Comparison of ENCODE assay signal across 2 cellular contexts in the genomic region with DNA sequence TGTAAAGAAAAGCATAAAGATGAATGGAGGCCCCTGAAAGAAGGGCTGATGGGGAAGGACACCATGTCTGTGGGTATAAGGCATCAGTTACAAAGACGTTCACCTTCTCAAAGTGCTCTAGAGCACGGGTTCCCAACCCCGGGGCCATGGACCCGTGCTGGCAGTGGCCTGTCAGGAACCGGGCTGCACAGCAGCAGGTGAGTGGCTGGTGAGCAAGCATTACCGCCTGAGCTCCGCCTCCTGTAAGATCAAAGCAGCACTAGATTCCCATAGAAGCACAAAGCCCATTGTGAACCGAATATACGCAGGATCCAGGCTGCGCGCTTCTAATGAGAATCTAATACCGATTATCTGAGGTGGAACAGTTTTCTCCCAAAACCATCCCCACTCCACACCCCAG.
TF ChIP-seq lines count a peak whose summit lies in the region.

No MANE protein-coding gene starts in this region.

TF ChIP-seq in GM23338, 12 proteins besides CTCF, POLR2A, EP300 and RAD21 (continued from another document):
- TF ChIP-seq STAT1 (IDR thresholded peaks at IDR 0.05; ENCODE audit: unreplicated experiment) (no peak), CREB1 (CRISPR knock-in tag; IDR thresholded peaks at IDR 0.05; ENCODE audit: low read depth) (no peak), ZNF331 (CRISPR knock-in tag; IDR thresholded peaks at IDR 0.05; ENCODE audit: low read depth) (no peak), NANOG (IDR thresholded peaks at IDR 0.05; ENCODE audit: borderline replicate concordance) (no peak), ZNF114 (CRISPR knock-in tag; IDR thresholded peaks at IDR 0.05) (no peak)
- TF ChIP-seq, protein P1, sequence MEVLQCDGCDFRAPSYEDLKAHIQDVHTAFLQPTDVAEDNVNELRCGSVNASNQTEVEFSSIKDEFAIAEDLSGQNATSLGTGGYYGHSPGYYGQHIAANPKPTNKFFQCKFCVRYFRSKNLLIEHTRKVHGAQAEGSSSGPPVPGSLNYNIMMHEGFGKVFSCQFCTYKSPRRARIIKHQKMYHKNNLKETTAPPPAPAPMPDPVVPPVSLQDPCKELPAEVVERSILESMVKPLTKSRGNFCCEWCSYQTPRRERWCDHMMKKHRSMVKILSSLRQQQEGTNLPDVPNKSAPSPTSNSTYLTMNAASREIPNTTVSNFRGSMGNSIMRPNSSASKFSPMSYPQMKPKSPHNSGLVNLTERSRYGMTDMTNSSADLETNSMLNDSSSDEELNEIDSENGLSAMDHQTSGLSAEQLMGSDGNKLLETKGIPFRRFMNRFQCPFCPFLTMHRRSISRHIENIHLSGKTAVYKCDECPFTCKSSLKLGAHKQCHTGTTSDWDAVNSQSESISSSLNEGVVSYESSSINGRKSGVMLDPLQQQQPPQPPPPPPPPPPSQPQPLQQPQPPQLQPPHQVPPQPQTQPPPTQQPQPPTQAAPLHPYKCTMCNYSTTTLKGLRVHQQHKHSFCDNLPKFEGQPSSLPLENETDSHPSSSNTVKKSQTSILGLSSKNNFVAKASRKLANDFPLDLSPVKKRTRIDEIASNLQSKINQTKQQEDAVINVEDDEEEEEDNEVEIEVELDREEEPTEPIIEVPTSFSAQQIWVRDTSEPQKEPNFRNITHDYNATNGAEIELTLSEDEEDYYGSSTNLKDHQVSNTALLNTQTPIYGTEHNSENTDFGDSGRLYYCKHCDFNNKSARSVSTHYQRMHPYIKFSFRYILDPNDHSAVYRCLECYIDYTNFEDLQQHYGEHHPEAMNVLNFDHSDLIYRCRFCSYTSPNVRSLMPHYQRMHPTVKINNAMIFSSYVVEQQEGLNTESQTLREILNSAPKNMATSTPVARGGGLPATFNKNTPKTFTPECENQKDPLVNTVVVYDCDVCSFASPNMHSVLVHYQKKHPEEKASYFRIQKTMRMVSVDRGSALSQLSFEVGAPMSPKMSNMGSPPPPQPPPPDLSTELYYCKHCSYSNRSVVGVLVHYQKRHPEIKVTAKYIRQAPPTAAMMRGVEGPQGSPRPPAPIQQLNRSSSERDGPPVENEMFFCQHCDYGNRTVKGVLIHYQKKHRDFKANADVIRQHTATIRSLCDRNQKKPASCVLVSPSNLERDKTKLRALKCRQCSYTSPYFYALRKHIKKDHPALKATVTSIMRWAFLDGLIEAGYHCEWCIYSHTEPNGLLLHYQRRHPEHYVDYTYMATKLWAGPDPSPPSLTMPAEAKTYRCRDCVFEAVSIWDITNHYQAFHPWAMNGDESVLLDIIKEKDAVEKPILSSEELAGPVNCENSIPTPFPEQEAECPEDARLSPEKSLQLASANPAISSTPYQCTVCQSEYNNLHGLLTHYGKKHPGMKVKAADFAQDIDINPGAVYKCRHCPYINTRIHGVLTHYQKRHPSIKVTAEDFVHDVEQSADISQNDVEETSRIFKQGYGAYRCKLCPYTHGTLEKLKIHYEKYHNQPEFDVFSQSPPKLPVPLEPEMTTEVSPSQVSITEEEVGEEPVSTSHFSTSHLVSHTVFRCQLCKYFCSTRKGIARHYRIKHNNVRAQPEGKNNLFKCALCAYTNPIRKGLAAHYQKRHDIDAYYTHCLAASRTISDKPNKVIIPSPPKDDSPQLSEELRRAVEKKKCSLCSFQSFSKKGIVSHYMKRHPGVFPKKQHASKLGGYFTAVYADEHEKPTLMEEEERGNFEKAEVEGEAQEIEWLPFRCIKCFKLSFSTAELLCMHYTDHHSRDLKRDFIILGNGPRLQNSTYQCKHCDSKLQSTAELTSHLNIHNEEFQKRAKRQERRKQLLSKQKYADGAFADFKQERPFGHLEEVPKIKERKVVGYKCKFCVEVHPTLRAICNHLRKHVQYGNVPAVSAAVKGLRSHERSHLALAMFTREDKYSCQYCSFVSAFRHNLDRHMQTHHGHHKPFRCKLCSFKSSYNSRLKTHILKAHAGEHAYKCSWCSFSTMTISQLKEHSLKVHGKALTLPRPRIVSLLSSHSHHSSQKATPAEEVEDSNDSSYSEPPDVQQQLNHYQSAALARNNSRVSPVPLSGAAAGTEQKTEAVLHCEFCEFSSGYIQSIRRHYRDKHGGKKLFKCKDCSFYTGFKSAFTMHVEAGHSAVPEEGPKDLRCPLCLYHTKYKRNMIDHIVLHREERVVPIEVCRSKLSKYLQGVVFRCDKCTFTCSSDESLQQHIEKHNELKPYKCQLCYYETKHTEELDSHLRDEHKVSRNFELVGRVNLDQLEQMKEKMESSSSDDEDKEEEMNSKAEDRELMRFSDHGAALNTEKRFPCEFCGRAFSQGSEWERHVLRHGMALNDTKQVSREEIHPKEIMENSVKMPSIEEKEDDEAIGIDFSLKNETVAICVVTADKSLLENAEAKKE (CRISPR knock-in tag; IDR thresholded peaks at IDR 0.05), result no peak
- TF ChIP-seq, protein P2, sequence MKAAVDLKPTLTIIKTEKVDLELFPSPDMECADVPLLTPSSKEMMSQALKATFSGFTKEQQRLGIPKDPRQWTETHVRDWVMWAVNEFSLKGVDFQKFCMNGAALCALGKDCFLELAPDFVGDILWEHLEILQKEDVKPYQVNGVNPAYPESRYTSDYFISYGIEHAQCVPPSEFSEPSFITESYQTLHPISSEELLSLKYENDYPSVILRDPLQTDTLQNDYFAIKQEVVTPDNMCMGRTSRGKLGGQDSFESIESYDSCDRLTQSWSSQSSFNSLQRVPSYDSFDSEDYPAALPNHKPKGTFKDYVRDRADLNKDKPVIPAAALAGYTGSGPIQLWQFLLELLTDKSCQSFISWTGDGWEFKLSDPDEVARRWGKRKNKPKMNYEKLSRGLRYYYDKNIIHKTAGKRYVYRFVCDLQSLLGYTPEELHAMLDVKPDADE (IDR thresholded peaks at IDR 0.05), result no peak

TF ChIP-seq in WTC11, 78 proteins besides CTCF, POLR2A, EP300 and RAD21:
- TF ChIP-seq, protein P3, sequence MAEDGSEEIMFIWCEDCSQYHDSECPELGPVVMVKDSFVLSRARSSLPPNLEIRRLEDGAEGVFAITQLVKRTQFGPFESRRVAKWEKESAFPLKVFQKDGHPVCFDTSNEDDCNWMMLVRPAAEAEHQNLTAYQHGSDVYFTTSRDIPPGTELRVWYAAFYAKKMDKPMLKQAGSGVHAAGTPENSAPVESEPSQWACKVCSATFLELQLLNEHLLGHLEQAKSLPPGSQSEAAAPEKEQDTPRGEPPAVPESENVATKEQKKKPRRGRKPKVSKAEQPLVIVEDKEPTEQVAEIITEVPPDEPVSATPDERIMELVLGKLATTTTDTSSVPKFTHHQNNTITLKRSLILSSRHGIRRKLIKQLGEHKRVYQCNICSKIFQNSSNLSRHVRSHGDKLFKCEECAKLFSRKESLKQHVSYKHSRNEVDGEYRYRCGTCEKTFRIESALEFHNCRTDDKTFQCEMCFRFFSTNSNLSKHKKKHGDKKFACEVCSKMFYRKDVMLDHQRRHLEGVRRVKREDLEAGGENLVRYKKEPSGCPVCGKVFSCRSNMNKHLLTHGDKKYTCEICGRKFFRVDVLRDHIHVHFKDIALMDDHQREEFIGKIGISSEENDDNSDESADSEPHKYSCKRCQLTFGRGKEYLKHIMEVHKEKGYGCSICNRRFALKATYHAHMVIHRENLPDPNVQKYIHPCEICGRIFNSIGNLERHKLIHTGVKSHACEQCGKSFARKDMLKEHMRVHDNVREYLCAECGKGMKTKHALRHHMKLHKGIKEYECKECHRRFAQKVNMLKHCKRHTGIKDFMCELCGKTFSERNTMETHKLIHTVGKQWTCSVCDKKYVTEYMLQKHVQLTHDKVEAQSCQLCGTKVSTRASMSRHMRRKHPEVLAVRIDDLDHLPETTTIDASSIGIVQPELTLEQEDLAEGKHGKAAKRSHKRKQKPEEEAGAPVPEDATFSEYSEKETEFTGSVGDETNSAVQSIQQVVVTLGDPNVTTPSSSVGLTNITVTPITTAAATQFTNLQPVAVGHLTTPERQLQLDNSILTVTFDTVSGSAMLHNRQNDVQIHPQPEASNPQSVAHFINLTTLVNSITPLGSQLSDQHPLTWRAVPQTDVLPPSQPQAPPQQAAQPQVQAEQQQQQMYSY (CRISPR knock-in tag; IDR thresholded peaks at IDR 0.05), result no peak
- TF ChIP-seq SMAD4 (CRISPR knock-in tag; IDR thresholded peaks at IDR 0.05) (no peak), ZNF416 (CRISPR knock-in tag; IDR thresholded peaks at IDR 0.05) (no peak), EMX1 (CRISPR knock-in tag; IDR thresholded peaks at IDR 0.05) (no peak), ATF1 (CRISPR knock-in tag; IDR thresholded peaks at IDR 0.05) (no peak), ZNF219 (CRISPR knock-in tag; IDR thresholded peaks at IDR 0.05; ENCODE audit: borderline replicate concordance) (no peak), TCF7 (CRISPR knock-in tag; IDR thresholded peaks at IDR 0.05; ENCODE audit: low read depth) (no peak), GABPB1 (CRISPR knock-in tag; IDR thresholded peaks at IDR 0.05) (no peak), JAZF1 (CRISPR knock-in tag; IDR thresholded peaks at IDR 0.05) (no peak)
- TF ChIP-seq, protein P4, sequence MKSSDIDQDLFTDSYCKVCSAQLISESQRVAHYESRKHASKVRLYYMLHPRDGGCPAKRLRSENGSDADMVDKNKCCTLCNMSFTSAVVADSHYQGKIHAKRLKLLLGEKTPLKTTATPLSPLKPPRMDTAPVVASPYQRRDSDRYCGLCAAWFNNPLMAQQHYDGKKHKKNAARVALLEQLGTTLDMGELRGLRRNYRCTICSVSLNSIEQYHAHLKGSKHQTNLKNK (CRISPR knock-in tag; IDR thresholded peaks at IDR 0.05), result no peak
- TF ChIP-seq, protein P5, sequence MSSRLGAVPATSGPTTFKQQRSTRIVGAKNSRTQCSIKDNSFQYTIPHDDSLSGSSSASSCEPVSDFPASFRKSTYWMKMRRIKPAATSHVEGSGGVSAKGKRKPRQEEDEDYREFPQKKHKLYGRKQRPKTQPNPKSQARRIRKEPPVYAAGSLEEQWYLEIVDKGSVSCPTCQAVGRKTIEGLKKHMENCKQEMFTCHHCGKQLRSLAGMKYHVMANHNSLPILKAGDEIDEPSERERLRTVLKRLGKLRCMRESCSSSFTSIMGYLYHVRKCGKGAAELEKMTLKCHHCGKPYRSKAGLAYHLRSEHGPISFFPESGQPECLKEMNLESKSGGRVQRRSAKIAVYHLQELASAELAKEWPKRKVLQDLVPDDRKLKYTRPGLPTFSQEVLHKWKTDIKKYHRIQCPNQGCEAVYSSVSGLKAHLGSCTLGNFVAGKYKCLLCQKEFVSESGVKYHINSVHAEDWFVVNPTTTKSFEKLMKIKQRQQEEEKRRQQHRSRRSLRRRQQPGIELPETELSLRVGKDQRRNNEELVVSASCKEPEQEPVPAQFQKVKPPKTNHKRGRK (CRISPR knock-in tag; IDR thresholded peaks at IDR 0.05; ENCODE audit: borderline replicate concordance), result no peak
- TF ChIP-seq, protein P6, sequence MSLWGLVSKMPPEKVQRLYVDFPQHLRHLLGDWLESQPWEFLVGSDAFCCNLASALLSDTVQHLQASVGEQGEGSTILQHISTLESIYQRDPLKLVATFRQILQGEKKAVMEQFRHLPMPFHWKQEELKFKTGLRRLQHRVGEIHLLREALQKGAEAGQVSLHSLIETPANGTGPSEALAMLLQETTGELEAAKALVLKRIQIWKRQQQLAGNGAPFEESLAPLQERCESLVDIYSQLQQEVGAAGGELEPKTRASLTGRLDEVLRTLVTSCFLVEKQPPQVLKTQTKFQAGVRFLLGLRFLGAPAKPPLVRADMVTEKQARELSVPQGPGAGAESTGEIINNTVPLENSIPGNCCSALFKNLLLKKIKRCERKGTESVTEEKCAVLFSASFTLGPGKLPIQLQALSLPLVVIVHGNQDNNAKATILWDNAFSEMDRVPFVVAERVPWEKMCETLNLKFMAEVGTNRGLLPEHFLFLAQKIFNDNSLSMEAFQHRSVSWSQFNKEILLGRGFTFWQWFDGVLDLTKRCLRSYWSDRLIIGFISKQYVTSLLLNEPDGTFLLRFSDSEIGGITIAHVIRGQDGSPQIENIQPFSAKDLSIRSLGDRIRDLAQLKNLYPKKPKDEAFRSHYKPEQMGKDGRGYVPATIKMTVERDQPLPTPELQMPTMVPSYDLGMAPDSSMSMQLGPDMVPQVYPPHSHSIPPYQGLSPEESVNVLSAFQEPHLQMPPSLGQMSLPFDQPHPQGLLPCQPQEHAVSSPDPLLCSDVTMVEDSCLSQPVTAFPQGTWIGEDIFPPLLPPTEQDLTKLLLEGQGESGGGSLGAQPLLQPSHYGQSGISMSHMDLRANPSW (CRISPR knock-in tag; conservative IDR thresholded peaks at IDR 0.05; ENCODE audit: low read depth), result no peak
- TF ChIP-seq, protein P7, sequence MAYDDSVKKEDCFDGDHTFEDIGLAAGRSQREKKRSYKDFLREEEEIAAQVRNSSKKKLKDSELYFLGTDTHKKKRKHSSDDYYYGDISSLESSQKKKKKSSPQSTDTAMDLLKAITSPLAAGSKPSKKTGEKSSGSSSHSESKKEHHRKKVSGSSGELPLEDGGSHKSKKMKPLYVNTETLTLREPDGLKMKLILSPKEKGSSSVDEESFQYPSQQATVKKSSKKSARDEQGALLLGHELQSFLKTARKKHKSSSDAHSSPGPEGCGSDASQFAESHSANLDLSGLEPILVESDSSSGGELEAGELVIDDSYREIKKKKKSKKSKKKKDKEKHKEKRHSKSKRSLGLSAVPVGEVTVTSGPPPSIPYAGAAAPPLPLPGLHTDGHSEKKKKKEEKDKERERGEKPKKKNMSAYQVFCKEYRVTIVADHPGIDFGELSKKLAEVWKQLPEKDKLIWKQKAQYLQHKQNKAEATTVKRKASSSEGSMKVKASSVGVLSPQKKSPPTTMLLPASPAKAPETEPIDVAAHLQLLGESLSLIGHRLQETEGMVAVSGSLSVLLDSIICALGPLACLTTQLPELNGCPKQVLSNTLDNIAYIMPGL (CRISPR knock-in tag; IDR thresholded peaks at IDR 0.05), result no peak
